ENCODE assay signal across 1 cellular context in genomic region chr5:50340757-50341156, GRCh38.
TF ChIP-seq lines count a peak whose summit lies in the region.

No MANE protein-coding gene starts in this region.

TF ChIP-seq in SK-N-SH, 30 proteins besides CTCF, POLR2A, EP300 and RAD21 (continued from another document):
- TF ChIP-seq MAX (IDR thresholded peaks at IDR 0.05; ENCODE audit: low read depth) (no peak; the same call in 1 of the 2 replicates), TCF12 (IDR thresholded peaks at IDR 0.05) (peak; percentile 98), RXRA (IDR thresholded peaks at IDR 0.05; ENCODE audit: borderline replicate concordance, low read depth) (no peak; the same call in 1 of the 2 replicates), NFIC (IDR thresholded peaks at IDR 0.05; ENCODE audit: borderline replicate concordance) (peak; percentile 38; the same call in 1 of the 2 replicates), SIN3A (IDR thresholded peaks at IDR 0.05; ENCODE audit: borderline replicate concordance, low read depth, low read length) (no peak), FOXM1 (IDR thresholded peaks at IDR 0.05; ENCODE audit: low read depth) (peak; percentile 69), FOXJ3 (CRISPR knock-in tag; IDR thresholded peaks at IDR 0.05) (no peak), GABPA (IDR thresholded peaks at IDR 0.05; ENCODE audit: low read depth) (no peak), PBX3 (IDR thresholded peaks at IDR 0.05) (peak; percentile 95), RCOR1 (IDR thresholded peaks at IDR 0.05; ENCODE audit: low read length) (no peak), REST (IDR thresholded peaks at IDR 0.05; ENCODE audit: low read depth, low read length) (no peak), USF2 (IDR thresholded peaks at IDR 0.05; ENCODE audit: borderline replicate concordance, low read depth, low read length) (no peak), CHD2 (IDR thresholded peaks at IDR 0.05; ENCODE audit: low read length, partially characterized antibody) (no peak), MEF2A (IDR thresholded peaks at IDR 0.05; ENCODE audit: borderline replicate concordance, low read depth) (peak; percentile 51), JUND (IDR thresholded peaks at IDR 0.05) (peak; percentile 90)
